34 cellular contexts compared by ENCODE assay signal in the genomic region with DNA sequence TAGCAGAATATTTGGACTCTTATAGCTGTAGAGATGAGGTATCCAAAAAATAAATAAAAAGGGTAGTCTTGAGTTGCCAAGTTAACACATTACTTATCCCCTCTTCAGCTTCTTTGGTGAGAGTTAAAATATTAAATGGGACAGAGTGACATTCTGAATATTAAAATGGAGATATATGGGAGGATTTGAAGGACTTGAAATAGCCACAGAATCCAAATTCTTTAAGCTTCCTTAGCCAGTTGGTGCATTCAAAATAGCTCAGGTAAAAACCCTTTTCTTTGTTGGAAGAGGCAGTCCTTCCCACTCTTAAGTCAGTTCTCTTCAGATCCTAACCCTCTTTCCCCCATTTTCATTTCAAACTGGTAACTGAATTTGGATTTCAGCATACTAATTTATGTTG.
"Had no signal": no experiment of that assay in that cellular context is flagged by ENCODE, and none has a peak within 500 bp of the region (broad histone marks: within the 10 kb centered on the region; RNA-seq: fewer than 3 reads in every experiment).

No MANE protein-coding gene starts in this region.

- H3K36me3 ChIP-seq: MG63 had no signal

- H3K27me3 ChIP-seq: MG63 had no signal

- DNase-seq: Karpas-422, Kasumi-1, MG63, MM.1S, MV-4-11, NCI-H1048, NCI-H1092, NCI-H1092 treated with DMSO at 0.1 percent for 48 hours, NCI-H1105, NCI-H1105 treated with DMSO at 0.1 percent for 48 hours, NCI-H1417, NCI-H1417 treated with DMSO at 0.1 percent for 48 hours, NCI-H1436, NCI-H1436 treated with DMSO at 0.1 percent for 48 hours, NCI-H146, NCI-H1694, NCI-H1694 treated with DMSO at 0.1 percent for 48 hours, NCI-H187, NCI-H187 treated with DMSO at 0.1 percent for 48 hours, NCI-H1930, NCI-H2029, NCI-H2029 treated with DMSO at 0.1 percent for 48 hours, NCI-H2081, NCI-H2081 treated with DMSO at 0.1 percent for 48 hours, NCI-H2107, NCI-H2171, NCI-H2171 treated with DMSO at 0.1 percent for 48 hours, NCI-H2227 treated with DMSO at 0.1 percent for 48 hours, NCI-H226, NCI-H345, NCI-H446, NCI-H446 treated with DMSO at 0.1 percent for 48 hours, NCI-H510A, NCI-H510A treated with DMSO at 0.1 percent for 48 hours had no signal

- H3K4me3 ChIP-seq: MG63 had no signal
